Comparison of ENCODE assay signal across 8 cellular contexts in the genomic region with DNA sequence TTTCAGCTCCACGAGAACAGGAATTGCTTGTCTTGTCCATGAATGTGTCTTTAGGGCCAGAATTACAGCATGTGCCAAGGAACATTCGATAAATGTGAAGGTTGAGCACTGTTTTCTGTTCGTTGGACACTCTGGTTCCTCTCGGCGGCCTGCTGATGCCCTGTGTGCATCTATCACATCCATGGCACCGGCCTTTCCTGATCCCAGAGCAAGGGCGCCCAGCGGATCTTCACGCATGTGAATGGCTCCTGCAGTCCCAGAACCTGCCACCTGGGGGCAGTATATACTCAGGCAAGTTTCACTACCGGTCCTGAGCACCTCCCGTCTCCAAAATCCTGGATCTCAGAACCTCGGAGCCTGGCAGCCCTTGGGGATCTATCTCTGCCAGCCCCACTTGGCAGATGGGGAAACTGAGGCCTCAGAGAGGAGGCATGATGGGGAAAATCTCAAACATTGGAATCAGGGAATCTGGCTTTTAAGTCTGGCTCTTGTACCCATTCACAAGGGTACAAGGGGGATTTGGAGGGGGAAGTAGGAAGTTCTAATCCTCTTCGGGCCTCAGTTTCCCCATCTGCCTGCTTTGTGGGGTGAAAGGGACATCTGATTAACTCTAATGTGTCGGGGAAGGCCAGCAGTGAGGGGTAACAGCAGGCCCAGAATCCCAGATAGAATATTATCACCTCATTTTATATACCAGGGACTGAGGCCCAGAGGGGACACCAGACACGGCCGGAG. TPM values are rescaled to one million over a fixed set of nuclear protein-coding genes. Genes with fewer than 3 reads are reported as not detected.
A peak's percentile ranks its signal among the peaks of the same experiment; 100 is the strongest.
DNase-seq lines count a peak whose midpoint lies in the region; ATAC-seq and TF ChIP-seq lines count a peak whose summit lies in the region.

No MANE protein-coding gene starts in this region.

- POLR2A ChIA-PET in RWPE1 (lab: Yijun Ruan, JAX; ENCODE audit: low non-redundant PET), result no interaction called here

- TF ChIP-seq CTCF in RWPE1 (conservative IDR thresholded peaks at IDR 0.05; ENCODE audit: low read depth), result peak; percentile 99

- ATAC-seq in GM21529 (IDR thresholded peaks at IDR 0.05; ENCODE audit: unreplicated experiment), result no peak

- CTCF ChIA-PET in RWPE1 (lab: Yijun Ruan, JAX), result interaction anchor here (0.6 to 3.8 kb wide), 26 partner anchors 9 to 1024 kb away, joined by 3 to 42 read pairs (median 4); no protein-coding TSS in a partner anchor

- peak overlapping the region; percentile 95 for H3K27ac ChIP-seq in RWPE1

- DNase-seq in DMS79 (lab: John Stamatoyannopoulos, UW) (peak; percentile 15), M059J (ENCODE audit: low read depth) (peak; percentile 86), RWPE1 (ENCODE audit: low spot score) (peak; percentile 87), fibroblast of the conjunctiva (ENCODE audit: low read depth) (peak; percentile 79), nucleus accumbens (lab: John Stamatoyannopoulos, UW) (peak in 53 of 56 donors; percentile 28 to 98 (median 80)), superior temporal gyrus (ENCODE audit: extremely low spot score) (peak; percentile 96)
- DNase-seq in activated T-helper 1 cell treated with anti-CD3 and anti-CD28 coated beads, Interleukin-2, amount 50 U/mL, for 16 hours (ENCODE audit: low read depth in 1 of 2, low spot score in 1 of 2), result peak; percentile 78 to 92

RNA-seq across cellular contexts. Expression of a gene that starts 4.3 kb away (rescaled TPM):
- total RNA-seq in M059J (2014; rRNA removed; shearing (Covaris generic)), result 37.7 and 51.8 TPM in 2 replicates

RNA-seq across cellular contexts. Expression of a gene that starts 32.8 kb away (rescaled TPM):
- total RNA-seq in M059J (2014; rRNA removed; shearing (Covaris generic)), result 49.6 and 61.9 TPM in 2 replicates

Comparison
In these comparisons a context has a peak if more than half of its experiments do, and no peak if none do; other contexts are left out.
1. DNase-seq: peak in every context shown above with its lines; median percentile 96 in superior temporal gyrus; 87 in RWPE1; 86 in M059J; 85 in activated T-helper 1 cell treated with anti-CD3 and anti-CD28 coated beads, Interleukin-2, amount 50 U/mL, for 16 hours; 80 in nucleus accumbens; 79 in fibroblast of the conjunctiva; 15 in DMS79.